In genomic region chr20:24235224-24235735, GRCh38 we compare ENCODE assay signal across 17 cellular contexts.
A peak's percentile ranks its signal among the peaks of the same experiment; 100 is the strongest.
DNase-seq lines count a peak whose midpoint lies in the region; TF ChIP-seq lines count a peak whose summit lies in the region.
"Had no signal": no experiment of that assay in that cellular context is flagged by ENCODE, and none has a peak within 500 bp of the region (broad histone marks: within the 10 kb centered on the region; RNA-seq: fewer than 3 reads in every experiment).

No MANE protein-coding gene starts in this region.

- no peak overlapping the region for H2AFZ ChIP-seq in H9 (ENCODE audit: low read length)
- H2AFZ ChIP-seq: GM23248 had no signal

- intact Hi-C loops in dorsolateral prefrontal cortex (cut with DNase I): no loop called here

- H2BK20ac ChIP-seq in H9 (ENCODE audit: low read depth, low read length, poor library complexity, severe bottlenecking): no peak overlapping the region

- no peak overlapping the region for H4K5ac ChIP-seq in H9 (ENCODE audit: insufficient read length, low read depth, low read length)

- no peaks in the 10 kb centered on the region for H3K9me3 ChIP-seq in H9 (ENCODE audit: control insufficient read depth, low read depth, low read length)

- H3K9ac ChIP-seq in H9 (ENCODE audit: extremely low read depth, insufficient read length, low read length): no peak overlapping the region
- H3K9ac ChIP-seq: GM23248 had no signal

- H3K27ac Mint-ChIP-seq in H9: no peak overlapping the region
- H3K27ac Mint-ChIP-seq: CD8-positive, alpha-beta T cell had no signal

- H4K91ac ChIP-seq in H9 (ENCODE audit: insufficient read length, low read depth, low read length): peak overlapping the region; percentile 85

- H4K20me1 ChIP-seq in H9 (ENCODE audit: control insufficient read depth, insufficient read depth, insufficient read length): no peaks in the 10 kb centered on the region

- H3K27me3 ChIP-seq in H9 (ENCODE audit: insufficient read depth, low read length) (no peaks in the 10 kb centered on the region), dorsolateral prefrontal cortex (peaks cover 0 to 3% (median 0%) of the 10 kb centered on the region in 45 donors)

- no peaks in the 10 kb centered on the region for H3K4me1 ChIP-seq in H9 (ENCODE audit: insufficient read depth, low read length)

- no CpG with 5 or more reads among the region's 9 CpGs for WGBS in H9 (ENCODE audit: extremely low coverage, insufficient read length, low lambda C conversion rate)

- DNase-seq in H9 (no peak), dorsolateral prefrontal cortex (no peak), midbrain (lab: John Stamatoyannopoulos, UW) (peak; percentile 6), substantia nigra (lab: John Stamatoyannopoulos, UW) (peak in 2 of 49 donors; percentile 2 to 4), iPS-NIHi11 (ENCODE audit: low spot score) (no peak)
- no peak for DNase-seq in effector CD4-positive, alpha-beta T cell
- no peak for DNase-seq in central memory CD4-positive, alpha-beta T cell
- DNase-seq: ACHN; CD8-positive, alpha-beta T cell; GM23248; Karpas-422; NCI-H1694; NCI-H2081; NCI-H2171; NCI-H526; OCI-M1 had no signal

- H3K36me3 Mint-ChIP-seq in H9 (ENCODE audit: insufficient read depth in 1 of 3, low read depth in 3 of 3): no peaks in the 10 kb centered on the region; a peak in 1 of 7 replicates
- H3K36me3 Mint-ChIP-seq: CD8-positive, alpha-beta T cell had no signal

- H3K18ac ChIP-seq in H9 (ENCODE audit: insufficient read length, low read depth, low read length): no peak overlapping the region

- H3K4me3 Mint-ChIP-seq in H9: no peak overlapping the region
- H3K4me3 Mint-ChIP-seq: CD8-positive, alpha-beta T cell had no signal

- no peaks in the 10 kb centered on the region for H3K9me3 Mint-ChIP-seq in H9
- H3K9me3 Mint-ChIP-seq: CD8-positive, alpha-beta T cell had no signal

- no peak overlapping the region for H2BK12ac ChIP-seq in H9 (ENCODE audit: insufficient read length, low read depth, low read length)

- H3T11ph ChIP-seq in H9 (ENCODE audit: low read length): no peak overlapping the region

- H3K56ac ChIP-seq in H9 (ENCODE audit: insufficient read length, low read depth, low read length): no peak overlapping the region

- H3K14ac ChIP-seq in H9 (ENCODE audit: insufficient read depth, low read length): no peak overlapping the region

- H3K23ac ChIP-seq in H9 (ENCODE audit: insufficient read length, low read depth, low read length): no peak overlapping the region

- H2BK15ac ChIP-seq in H9 (ENCODE audit: low read depth, low read length): no peak overlapping the region

- H2AK5ac ChIP-seq in H9 (ENCODE audit: insufficient read length, low read length): no peak overlapping the region

- H2BK5ac ChIP-seq in H9 (ENCODE audit: insufficient read length, low read length): no peak overlapping the region

- H3K4ac ChIP-seq in H9 (ENCODE audit: low read depth, low read length): no peak overlapping the region

- H3K79me1 ChIP-seq in H9 (ENCODE audit: insufficient read depth, low read depth, low read length, poor library complexity, severe bottlenecking): no peaks in the 10 kb centered on the region

- TF ChIP-seq CTCF in H9 (conservative IDR thresholded peaks at IDR 0.05) (no peak), dorsolateral prefrontal cortex (IDR thresholded peaks at IDR 0.05 in 54 of 56, conservative IDR thresholded peaks at IDR 0.05 in 2 of 56; ENCODE audit: low read depth in 1 of 56, partially characterized antibody in 56 of 56) (no peak)

- H3K4me1 Mint-ChIP-seq in H9: peaks cover 4 to 6% of the 10 kb centered on the region in 2 experiments; a peak in 3 of 4 replicates

- H4K8ac ChIP-seq in H9 (replicated peaks; ENCODE audit: insufficient read length, low read depth, low read length): no peak overlapping the region

- peak overlapping the region in 1 of 59 donors; percentile 6 for H3K4me3 ChIP-seq in dorsolateral prefrontal cortex
- H3K4me3 ChIP-seq: GM23248, SK-N-MC had no signal

- no peaks in the 10 kb centered on the region; the same call in 1 of the 2 replicates for H3K27me3 Mint-ChIP-seq in H9 (ENCODE audit: low read depth)

- no peaks in the 10 kb centered on the region for H3K23me2 ChIP-seq in H9 (ENCODE audit: insufficient read length, low read depth, low read length, poor library complexity, severe bottlenecking)

- H3K27ac ChIP-seq in H9 (ENCODE audit: insufficient read length, low read depth, low read length) (no peak overlapping the region), dorsolateral prefrontal cortex (peak overlapping the region in 34 of 59 donors; percentile 2 to 82 (median 34)), substantia nigra (ENCODE audit: low read depth, low read length, poor library complexity, severe bottlenecking) (peak overlapping the region; percentile 14)
- H3K27ac ChIP-seq: GM23248, SK-N-MC had no signal

- no peak overlapping the region for H2BK120ac ChIP-seq in H9 (ENCODE audit: low read depth, low read length, poor library complexity, severe bottlenecking)

- no peaks in the 10 kb centered on the region for H3K79me2 ChIP-seq in H9 (ENCODE audit: insufficient read depth, low read length)

- H3K4me2 ChIP-seq in H9 (ENCODE audit: insufficient read depth, insufficient read length, low read length): no peak overlapping the region
